ENCODE assay signal across 21 cellular contexts in the genomic region with DNA sequence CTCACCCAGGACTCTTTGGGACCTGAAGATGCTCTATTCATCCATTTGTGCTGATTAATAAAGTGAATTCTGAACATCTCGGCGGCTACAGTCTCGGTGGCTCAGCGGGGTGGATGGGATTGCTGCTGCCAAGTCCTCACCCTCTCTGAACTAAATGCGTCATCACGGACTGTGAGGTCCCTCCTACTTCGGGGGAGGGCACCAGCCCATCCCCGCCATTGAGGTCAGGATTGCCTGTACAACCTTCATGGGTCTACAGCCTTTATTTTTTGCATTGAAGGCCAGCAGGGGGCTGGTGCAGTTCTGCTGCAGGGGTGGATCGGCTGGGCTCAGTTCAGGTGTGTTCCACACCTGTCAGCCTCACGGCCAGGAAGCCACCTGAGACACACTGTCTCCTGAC.
A peak's percentile ranks its signal among the peaks of the same experiment; 100 is the strongest.
DNase-seq lines count a peak whose midpoint lies in the region; ATAC-seq, FAIRE-seq and TF ChIP-seq lines count a peak whose summit lies in the region.
"Had no signal": no experiment of that assay in that cellular context is flagged by ENCODE, and none has a peak within 500 bp of the region (broad histone marks: within the 10 kb centered on the region; RNA-seq: fewer than 3 reads in every experiment).

No MANE protein-coding gene starts in this region.

- H3K27me3 Mint-ChIP-seq in HFFc6 (ENCODE audit: insufficient read depth): peaks cover 1% of the 10 kb centered on the region; the same call in 1 of the 2 replicates
- H3K27me3 Mint-ChIP-seq in brain: peaks cover 7% of the 10 kb centered on the region

- H3K4me2 ChIP-seq in A549: no peak overlapping the region

- WGBS in A549 (ENCODE audit: missing lambda C conversion rate): 92% methylated on average over 9 of the region's 10 CpGs
- 94 to 97% methylated on average over 10 of the region's 10 CpGs for WGBS in lung, 2 donors

- H3K4me3 Mint-ChIP-seq in HFFc6 (no peak overlapping the region), brain (no peak overlapping the region)
- H3K4me3 Mint-ChIP-seq: activated CD4-positive, alpha-beta T cell treated with anti-CD3 and anti-CD28 coated beads, Interleukin-2, amount 10 ng/mL, durations not matched to agents 24 days and 14 days; activated naive CD8-positive, alpha-beta T cell treated with anti-CD3 and anti-CD28 coated beads for 36 hours; activated T-helper 17 cell treated with anti-CD3 and anti-CD28 coated beads, Interleukin-2, amount 50 U/mL, for 72 hours; CD4-positive, CD25-positive, alpha-beta regulatory T cell; H9; naive thymus-derived CD8-positive, alpha-beta T cell; T-helper 17 cell had no signal

- no peaks in the 10 kb centered on the region for H3K36me3 ChIP-seq in lung (ENCODE audit: control insufficient read depth in 2 of 2, insufficient read depth in 2 of 2, low read length in 2 of 2)
- H3K36me3 ChIP-seq: thoracic aorta had no signal

- TF ChIP-seq CTCF in A549 (IDR thresholded peaks at IDR 0.05) (no peak), HFFc6 (IDR thresholded peaks at IDR 0.05) (peak; percentile 34; the same call in 1 of the 2 replicates), brain (conservative IDR thresholded peaks at IDR 0.05) (no peak), lung (IDR thresholded peaks at IDR 0.05; ENCODE audit: control extremely low read depth, extremely low read depth) (no peak)

- no peak overlapping the region; the same call in 1 of the 2 replicates for H3K27ac Mint-ChIP-seq in HFFc6
- peak overlapping the region; percentile 80 to 97 (median 94) for H3K27ac Mint-ChIP-seq in brain
- H3K27ac Mint-ChIP-seq: activated CD4-positive, alpha-beta T cell treated with anti-CD3 and anti-CD28 coated beads, Interleukin-2, amount 10 ng/mL, durations not matched to agents 24 days and 14 days; activated naive CD8-positive, alpha-beta T cell treated with anti-CD3 and anti-CD28 coated beads for 36 hours; activated T-helper 17 cell treated with anti-CD3 and anti-CD28 coated beads, Interleukin-2, amount 50 U/mL, for 72 hours; CD4-positive, CD25-positive, alpha-beta regulatory T cell; T-helper 17 cell had no signal

- peaks cover 6% of the 10 kb centered on the region; the same call in 1 of the 2 replicates for H3K36me3 Mint-ChIP-seq in HFFc6 (ENCODE audit: low read depth)
- no peaks in the 10 kb centered on the region for H3K36me3 Mint-ChIP-seq in brain
- H3K36me3 Mint-ChIP-seq: activated naive CD8-positive, alpha-beta T cell treated with anti-CD3 and anti-CD28 coated beads for 36 hours; CD4-positive, CD25-positive, alpha-beta regulatory T cell had no signal

- H3K4me3 ChIP-seq in A549 (no peak overlapping the region), lung (no peak overlapping the region)
- H3K4me3 ChIP-seq: skin epidermis, thoracic aorta had no signal

- H3K4me1 ChIP-seq in A549: peaks cover 43% of the 10 kb centered on the region
- peaks cover 7 to 9% of the 10 kb centered on the region in 2 donors for H3K4me1 ChIP-seq in lung (ENCODE audit: control insufficient read depth in 2 of 2, insufficient read depth in 2 of 2, low read length in 2 of 2)
- H3K4me1 ChIP-seq: parathyroid adenoma had no signal

- ATAC-seq in A549: no peak
- ATAC-seq in lung (ENCODE audit: insufficient read depth, low FRiP score): no peak
- no peak for ATAC-seq in HG02588 (IDR thresholded peaks at IDR 0.05; ENCODE audit: unreplicated experiment)
- no peak for ATAC-seq in HG02870 (IDR thresholded peaks at IDR 0.05; ENCODE audit: unreplicated experiment)
- ATAC-seq: activated T-helper 17 cell treated with anti-CD3 and anti-CD28 coated beads, Interleukin-2, amount 50 U/mL, for 72 hours; naive thymus-derived CD8-positive, alpha-beta T cell; PC-3; T-helper 17 cell had no signal

- H3K9me3 ChIP-seq in A549 (no peaks in the 10 kb centered on the region), lung (ENCODE audit: control insufficient read depth in 2 of 2, insufficient read depth in 1 of 2, low read length in 1 of 2) (no peaks in the 10 kb centered on the region)
- H3K9me3 ChIP-seq: thoracic aorta had no signal

- H3K4me1 Mint-ChIP-seq in HFFc6 (ENCODE audit: low read depth) (peaks cover 53% of the 10 kb centered on the region), brain (peaks cover 63% of the 10 kb centered on the region)
- H3K4me1 Mint-ChIP-seq: activated CD4-positive, alpha-beta T cell treated with anti-CD3 and anti-CD28 coated beads, Interleukin-2, amount 10 ng/mL, durations not matched to agents 24 days and 14 days; activated naive CD8-positive, alpha-beta T cell treated with anti-CD3 and anti-CD28 coated beads for 36 hours; activated T-helper 17 cell treated with anti-CD3 and anti-CD28 coated beads, Interleukin-2, amount 50 U/mL, for 72 hours; CD4-positive, CD25-positive, alpha-beta regulatory T cell had no signal

- CTCF ChIA-PET in A549 (lab: Yijun Ruan, JAX): interaction anchor here (1.2 to 1.5 kb wide), 2 partner anchors 9 to 11 kb away, joined by 4 to 9 read pairs; no protein-coding TSS in a partner anchor

- peak overlapping the region; percentile 77 to 89; a peak in 4 of 6 replicates for H3K27ac ChIP-seq in A549
- H3K27ac ChIP-seq in lung (ENCODE audit: low read depth in 1 of 2, low read length in 1 of 2): no peak overlapping the region

- FAIRE-seq in A549 (lab: Jason Lieb, UNC): no peak

- DNase-seq in A549 (ENCODE audit: low read depth in 1 of 2, low spot score in 1 of 2) (no peak), HFFc6 (no peak), lung (ENCODE audit: low spot score) (peak; percentile 14), SIG-M5 treated with dmso at 0.1 percent for 504 hours (lab: John Stamatoyannopoulos, UW; ENCODE audit: unreplicated experiment) (no peak), GM03348 (ENCODE audit: low spot score) (no peak)
- DNase-seq: activated CD4-positive, alpha-beta T cell treated with anti-CD3 and anti-CD28 coated beads, Interleukin-2, amount 10 ng/mL, durations not matched to agents 24 days and 14 days; activated naive CD8-positive, alpha-beta T cell treated with anti-CD3 and anti-CD28 coated beads for 36 hours; CD4-positive, CD25-positive, alpha-beta regulatory T cell; H9; naive thymus-derived CD8-positive, alpha-beta T cell; NCI-H1417 treated with DMSO at 0.1 percent for 48 hours; PC-3; stimulated activated naive CD4-positive, alpha-beta T cell; T-helper 17 cell had no signal

- no peak for TF ChIP-seq EP300 in A549 (IDR thresholded peaks at IDR 0.05)

- 0 out of 2 replicates have a peak, but pooled peaks cover 3% of the 10 kb centered on the region for H3K9me3 Mint-ChIP-seq in HFFc6
- H3K9me3 Mint-ChIP-seq in brain: peaks cover 0 to 12% (median 8%) of the 10 kb centered on the region in 5 experiments
- H3K9me3 Mint-ChIP-seq: activated CD4-positive, alpha-beta T cell treated with anti-CD3 and anti-CD28 coated beads, Interleukin-2, amount 10 ng/mL, durations not matched to agents 24 days and 14 days; activated T-helper 17 cell treated with anti-CD3 and anti-CD28 coated beads, Interleukin-2, amount 50 U/mL, for 72 hours; CD4-positive, CD25-positive, alpha-beta regulatory T cell; H9 had no signal

- TF ChIP-seq POLR2A in A549 (IDR thresholded peaks at IDR 0.05; ENCODE audit: low read length): no peak

- POLR2A ChIA-PET in A549 (lab: Yijun Ruan, JAX): no interaction called here

- H3K27me3 ChIP-seq in lung (ENCODE audit: control insufficient read depth, insufficient read depth): no peaks in the 10 kb centered on the region

- no peak for TF ChIP-seq RAD21 in A549 (conservative IDR thresholded peaks at IDR 0.05 in 1 of 2, IDR thresholded peaks at IDR 0.05 in 1 of 2)

TF ChIP-seq in A549, 52 proteins besides CTCF, POLR2A, EP300 and RAD21:
- TF ChIP-seq KDM5A (IDR thresholded peaks at IDR 0.05) (no peak), EHF (CRISPR knock-in tag; IDR thresholded peaks at IDR 0.05) (no peak), CEBPB (IDR thresholded peaks at IDR 0.05) (no peak), FOSB (CRISPR knock-in tag; IDR thresholded peaks at IDR 0.05) (no peak), JUNB (IDR thresholded peaks at IDR 0.05) (no peak), SREBF2 (IDR thresholded peaks at IDR 0.05) (no peak), ZC3H11A (IDR thresholded peaks at IDR 0.05) (no peak), POLR2AphosphoS2 (conservative IDR thresholded peaks at IDR 0.05; ENCODE audit: low read length) (no peak), HOXB13 (CRISPR knock-in tag; IDR thresholded peaks at IDR 0.05; ENCODE audit: low read depth) (no peak), HOXB5 (CRISPR knock-in tag; IDR thresholded peaks at IDR 0.05) (no peak), CBX2 (IDR thresholded peaks at IDR 0.05; ENCODE audit: borderline replicate concordance, low read depth) (no peak), RARB (CRISPR knock-in tag; IDR thresholded peaks at IDR 0.05) (no peak), CHD4 (IDR thresholded peaks at IDR 0.05; ENCODE audit: borderline replicate concordance) (no peak), HDAC2 (IDR thresholded peaks at IDR 0.05) (no peak), ZFP36 (IDR thresholded peaks at IDR 0.05; ENCODE audit: borderline replicate concordance, partially characterized antibody) (no peak)

Comparison
In these comparisons a context has a peak if more than half of its experiments do, and no peak if none do; other contexts are left out.
1. H3K27ac ChIP-seq: peak in A549 (2 of 2); none in lung (0 of 2).